In the genomic region with DNA sequence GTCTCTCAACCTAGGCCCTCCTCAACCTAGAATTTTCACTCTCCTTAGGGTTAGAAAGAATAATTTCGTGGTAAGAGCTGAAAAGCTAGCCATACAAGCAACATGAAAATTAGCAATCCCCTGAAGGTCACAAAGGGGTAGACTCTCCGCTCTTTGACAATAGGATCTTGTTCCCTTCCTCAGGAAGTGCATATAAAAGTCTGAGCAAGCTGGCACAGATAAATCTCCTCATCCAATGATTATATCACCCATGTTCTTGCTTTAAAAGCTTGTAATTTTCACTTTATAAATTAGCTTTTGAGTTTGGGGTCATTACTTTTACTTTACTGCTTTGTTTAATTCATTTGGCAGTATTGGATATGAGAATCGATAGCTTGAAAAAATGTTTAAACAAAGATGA, we compare ENCODE assay signal across 22 cellular contexts.
"Had no signal": no experiment of that assay in that cellular context is flagged by ENCODE, and none has a peak within 500 bp of the region (broad histone marks: within the 10 kb centered on the region; RNA-seq: fewer than 3 reads in every experiment).

No MANE protein-coding gene starts in this region.

- H3K9me3 ChIP-seq: ascending aorta, lower lobe of right lung, testis had no signal

- H3K4me3 Mint-ChIP-seq: activated T-cell treated with anti-CD3 and anti-CD28 coated beads, Interleukin-2, amount 50 U/mL, for 72 hours; nephron; stimulated activated effector memory CD8-positive, alpha-beta T cell treated with anti-CD3 and anti-CD28 coated beads, Interleukin-12 subunit alpha, Interleukin-12 subunit beta, amount 100 ng/mL, for 72 hours; type B pancreatic cell had no signal

- H3K27ac ChIP-seq: ascending aorta, lower lobe of right lung, testis, WERI-Rb-1 had no signal

- H3K4me2 ChIP-seq: smooth muscle cell had no signal

- H3K27me3 ChIP-seq: ascending aorta had no signal

- H3K4me1 ChIP-seq: ascending aorta, lower lobe of right lung, testis had no signal

- H3K27me3 Mint-ChIP-seq: type B pancreatic cell had no signal

- H3K36me3 Mint-ChIP-seq: stimulated activated effector memory CD8-positive, alpha-beta T cell treated with anti-CD3 and anti-CD28 coated beads, Interleukin-12 subunit alpha, Interleukin-12 subunit beta, amount 100 ng/mL, for 72 hours; type B pancreatic cell had no signal

- DNase-seq: activated CD4-positive, alpha-beta T cell treated with anti-CD3 and anti-CD28 coated beads for 1 hour; activated CD8-positive, alpha-beta memory T cell treated with anti-CD3 and anti-CD28 coated beads for 24 hours; activated effector memory CD4-positive, alpha-beta T cell treated with anti-CD3 and anti-CD28 coated beads, Interleukin-2, amount 50 U/mL, for 16 hours; activated naive CD4-positive, alpha-beta T cell treated with anti-CD3 and anti-CD28 coated beads, Interleukin-2, amount 50 U/mL, for 16 hours; activated T-cell treated with anti-CD3 and anti-CD28 coated beads, Interleukin-2, amount 50 U/mL, for 72 hours; effector memory CD4-positive, alpha-beta T cell; glutamatergic neuron; hippocampal formation; left colon; lower lobe of right lung; midbrain; nucleus accumbens; stimulated activated CD4-positive, alpha-beta T cell treated with anti-CD3 and anti-CD28 coated beads, Interleukin-4, amount 100 ng/mL, for 24 hours; T-helper 2 cell; testis; WERI-Rb-1 had no signal

- ATAC-seq: activated T-cell treated with anti-CD3 and anti-CD28 coated beads, Interleukin-2, amount 50 U/mL, for 72 hours; left colon; lower lobe of right lung; sciatic nerve; stimulated activated effector memory CD8-positive, alpha-beta T cell treated with anti-CD3 and anti-CD28 coated beads, Interleukin-12 subunit alpha, Interleukin-12 subunit beta, amount 100 ng/mL, for 72 hours had no signal

- H3K4me1 Mint-ChIP-seq: nephron; stimulated activated effector memory CD8-positive, alpha-beta T cell treated with anti-CD3 and anti-CD28 coated beads, Interleukin-12 subunit alpha, Interleukin-12 subunit beta, amount 100 ng/mL, for 72 hours had no signal

- H3K27ac Mint-ChIP-seq: activated T-cell treated with anti-CD3 and anti-CD28 coated beads, Interleukin-2, amount 50 U/mL, for 72 hours; nephron; stimulated activated effector memory CD8-positive, alpha-beta T cell treated with anti-CD3 and anti-CD28 coated beads, Interleukin-12 subunit alpha, Interleukin-12 subunit beta, amount 100 ng/mL, for 72 hours; type B pancreatic cell had no signal

- H3K9me3 Mint-ChIP-seq: nephron, type B pancreatic cell had no signal

- H3K36me3 ChIP-seq: ascending aorta, lower lobe of right lung, WERI-Rb-1 had no signal

- H3K4me3 ChIP-seq: ascending aorta, lower lobe of right lung, smooth muscle cell, testis had no signal
